8 cellular contexts compared by ENCODE assay signal in the genomic region with DNA sequence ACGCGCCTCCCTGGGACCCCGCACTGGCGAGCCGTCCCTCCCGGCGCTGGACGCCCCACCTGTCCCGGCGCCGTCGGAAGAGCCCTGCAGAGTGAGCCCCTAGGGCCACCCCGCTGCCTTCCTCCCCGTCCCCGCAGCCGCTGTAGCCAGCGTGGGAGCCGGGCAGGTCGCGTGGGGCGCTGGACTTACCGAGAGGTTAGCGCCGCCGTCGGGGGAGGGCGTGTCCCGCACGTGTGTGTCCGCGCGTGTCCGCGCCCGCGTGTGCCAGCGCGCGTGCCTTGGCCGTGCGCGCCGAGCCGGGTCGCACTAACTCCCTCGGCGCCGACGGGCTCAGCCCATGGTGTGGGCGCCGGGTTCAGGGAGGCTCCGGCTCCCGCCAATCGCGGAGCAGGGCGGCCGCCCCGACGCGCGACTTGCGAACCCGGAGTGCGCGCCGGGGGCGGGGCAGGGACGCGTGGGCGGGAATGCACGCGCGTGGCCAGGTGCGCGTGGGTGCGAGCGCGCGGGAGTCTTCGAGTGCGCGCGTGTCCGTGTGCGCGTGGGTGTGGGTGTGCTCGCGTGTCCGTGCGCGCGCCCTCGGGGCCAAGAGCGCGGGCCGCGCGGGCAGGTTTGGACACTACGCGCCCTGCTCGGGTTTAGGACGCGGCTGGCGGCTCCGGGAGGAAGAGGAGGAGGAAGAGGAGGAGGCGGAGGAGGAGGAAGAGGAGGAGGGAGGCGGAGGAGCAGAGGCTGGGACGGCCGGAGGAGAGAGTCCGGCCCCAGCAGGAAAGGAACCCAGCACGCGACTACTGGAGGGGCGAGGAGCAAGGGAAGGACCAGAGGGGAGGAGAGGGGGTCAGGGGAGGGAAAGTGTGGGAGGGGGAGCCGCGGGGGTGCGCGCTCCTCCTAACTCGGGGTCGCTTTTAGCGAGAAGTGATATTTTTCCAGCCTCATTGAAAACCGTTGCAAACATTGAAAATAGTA.
DNase-seq lines count a peak whose midpoint lies in the region; ATAC-seq, FAIRE-seq and TF ChIP-seq lines count a peak whose summit lies in the region.

No MANE protein-coding gene starts in this region.

- no peaks in the 10 kb centered on the region for H3K79me2 ChIP-seq in keratinocyte (ENCODE audit: control insufficient read depth, insufficient read depth, low read length)

- H3K9ac ChIP-seq in adipocyte (ENCODE audit: low read length) (peak overlapping the region; percentile 10), keratinocyte (ENCODE audit: control insufficient read depth, extremely low read depth, insufficient read depth, low read length) (no peak overlapping the region), stomach smooth muscle (ENCODE audit: low read length in 2 of 2) (no peak overlapping the region)

- no peak for TF ChIP-seq CTCF in keratinocyte (optimal IDR thresholded peaks at IDR 0.05 in 1 of 3, IDR thresholded peaks at IDR 0.05 in 1 of 3, conservative IDR thresholded peaks at IDR 0.05 in 1 of 3; ENCODE audit: extremely low read depth in 1 of 3, insufficient read depth in 2 of 3, low read length in 3 of 3)

- H3K4me3 ChIP-seq in adipocyte (ENCODE audit: low read length) (peak overlapping the region; percentile 77), keratinocyte (ENCODE audit: control insufficient read depth in 2 of 3, extremely low read depth in 1 of 3, insufficient read depth in 2 of 3, low read depth in 1 of 3, low read length in 3 of 3) (peak overlapping the region; percentile 43 to 60 (median 54)), stomach smooth muscle (ENCODE audit: low read length in 2 of 2) (peak overlapping the region; percentile 59 to 67)

- no peaks in the 10 kb centered on the region for H4K20me1 ChIP-seq in keratinocyte (ENCODE audit: control insufficient read depth, extremely low read depth, insufficient read depth, low read length)

- no peak for FAIRE-seq in keratinocyte (lab: Jason Lieb, UNC)

- peak overlapping the region; percentile 70 for H3K4me2 ChIP-seq in keratinocyte (ENCODE audit: control insufficient read depth, extremely low read depth, insufficient read depth, low read depth, low read length)

- ATAC-seq in HG03196 (IDR thresholded peaks at IDR 0.05; ENCODE audit: unreplicated experiment): no peak

- H3K36me3 ChIP-seq in adipocyte (ENCODE audit: control insufficient read depth, insufficient read depth, low read length, severe bottlenecking) (no peaks in the 10 kb centered on the region), keratinocyte (ENCODE audit: control insufficient read depth in 2 of 2, extremely low read depth in 1 of 2, insufficient read depth in 2 of 2, low read length in 2 of 2) (no peaks in the 10 kb centered on the region), stomach smooth muscle (ENCODE audit: control insufficient read depth in 2 of 2, insufficient read depth in 2 of 2, low read length in 2 of 2) (no peaks in the 10 kb centered on the region)

- DNase-seq in NCI-H2196 (lab: John Stamatoyannopoulos, UW; ENCODE audit: unreplicated experiment) (peak; percentile 8), NCI-H2196 treated with DMSO at 0.1 percent for 48 hours (lab: John Stamatoyannopoulos, UW; ENCODE audit: unreplicated experiment) (no peak), adipocyte (ENCODE audit: low read depth) (no peak), keratinocyte (ENCODE audit: low read depth, low spot score) (no peak), Kasumi-1 (lab: John Stamatoyannopoulos, UW) (no peak), NCI-H1694 (lab: John Stamatoyannopoulos, UW) (no peak)

- H3K4me1 ChIP-seq in adipocyte (ENCODE audit: control insufficient read depth, insufficient read depth, low read length) (peaks cover 10% of the 10 kb centered on the region), keratinocyte (ENCODE audit: control insufficient read depth, extremely low read depth, insufficient read depth, low read length) (peaks cover 4% of the 10 kb centered on the region), stomach smooth muscle (ENCODE audit: control insufficient read depth, insufficient read depth, low read length) (peaks cover 10% of the 10 kb centered on the region)

- H2AFZ ChIP-seq in keratinocyte (ENCODE audit: control insufficient read depth, low read length): peak overlapping the region; percentile 33

- H3K9me3 ChIP-seq in adipocyte (ENCODE audit: control insufficient read depth, low read length) (no peaks in the 10 kb centered on the region), keratinocyte (ENCODE audit: control insufficient read depth, low read depth, low read length) (no peaks in the 10 kb centered on the region), stomach smooth muscle (ENCODE audit: control insufficient read depth in 2 of 2, low read length in 2 of 2) (no peaks in the 10 kb centered on the region)

- peaks cover 34% of the 10 kb centered on the region for H3K27me3 ChIP-seq in adipocyte (replicated peaks; ENCODE audit: control insufficient read depth, insufficient read depth, low read length)
- H3K27me3 ChIP-seq in keratinocyte (ENCODE audit: control insufficient read depth, extremely low read depth, insufficient read depth, low read length): peaks cover 57% of the 10 kb centered on the region
- H3K27me3 ChIP-seq in stomach smooth muscle (ENCODE audit: control insufficient read depth in 1 of 2, insufficient read depth in 2 of 2, low read length in 2 of 2): peaks cover 35 to 58% of the 10 kb centered on the region in 2 donors

- dilution Hi-C loops in keratinocyte (cut with MboI; ENCODE audit: extremely low pct_ligation_motif_present, low sequenced_read_pairs): no loop called here

- H3K9me1 ChIP-seq in keratinocyte (ENCODE audit: control insufficient read depth, extremely low read depth, insufficient read depth, low read length): no peaks in the 10 kb centered on the region

- H3K27ac ChIP-seq in keratinocyte (ENCODE audit: control insufficient read depth, insufficient read depth, low read length) (no peak overlapping the region), stomach smooth muscle (ENCODE audit: low read length) (no peak overlapping the region)
